ENCODE assay signal across 2 cellular contexts in the genomic region with DNA sequence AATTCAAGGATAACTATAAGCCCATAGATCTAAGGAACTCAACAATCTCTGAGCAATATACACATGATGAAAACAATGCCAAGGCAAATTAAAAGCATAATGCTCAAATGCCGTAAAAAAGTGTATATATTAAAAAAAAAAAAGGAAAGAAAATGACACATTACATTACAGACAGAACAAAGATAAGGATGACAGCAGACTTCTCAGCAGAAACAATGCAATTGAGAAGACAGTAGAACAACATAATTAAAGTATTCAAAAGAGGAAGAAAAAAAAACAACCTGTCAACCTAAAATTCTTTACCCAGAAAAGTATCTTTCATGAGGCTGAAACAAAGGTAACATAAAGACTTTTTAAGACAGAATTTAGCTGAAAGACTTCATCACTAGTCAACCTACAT.
TF ChIP-seq lines count a peak whose summit lies in the region.

No MANE protein-coding gene starts in this region.

TF ChIP-seq in HepG2, 621 proteins besides CTCF, POLR2A, EP300 and RAD21:
- TF ChIP-seq, protein P1, sequence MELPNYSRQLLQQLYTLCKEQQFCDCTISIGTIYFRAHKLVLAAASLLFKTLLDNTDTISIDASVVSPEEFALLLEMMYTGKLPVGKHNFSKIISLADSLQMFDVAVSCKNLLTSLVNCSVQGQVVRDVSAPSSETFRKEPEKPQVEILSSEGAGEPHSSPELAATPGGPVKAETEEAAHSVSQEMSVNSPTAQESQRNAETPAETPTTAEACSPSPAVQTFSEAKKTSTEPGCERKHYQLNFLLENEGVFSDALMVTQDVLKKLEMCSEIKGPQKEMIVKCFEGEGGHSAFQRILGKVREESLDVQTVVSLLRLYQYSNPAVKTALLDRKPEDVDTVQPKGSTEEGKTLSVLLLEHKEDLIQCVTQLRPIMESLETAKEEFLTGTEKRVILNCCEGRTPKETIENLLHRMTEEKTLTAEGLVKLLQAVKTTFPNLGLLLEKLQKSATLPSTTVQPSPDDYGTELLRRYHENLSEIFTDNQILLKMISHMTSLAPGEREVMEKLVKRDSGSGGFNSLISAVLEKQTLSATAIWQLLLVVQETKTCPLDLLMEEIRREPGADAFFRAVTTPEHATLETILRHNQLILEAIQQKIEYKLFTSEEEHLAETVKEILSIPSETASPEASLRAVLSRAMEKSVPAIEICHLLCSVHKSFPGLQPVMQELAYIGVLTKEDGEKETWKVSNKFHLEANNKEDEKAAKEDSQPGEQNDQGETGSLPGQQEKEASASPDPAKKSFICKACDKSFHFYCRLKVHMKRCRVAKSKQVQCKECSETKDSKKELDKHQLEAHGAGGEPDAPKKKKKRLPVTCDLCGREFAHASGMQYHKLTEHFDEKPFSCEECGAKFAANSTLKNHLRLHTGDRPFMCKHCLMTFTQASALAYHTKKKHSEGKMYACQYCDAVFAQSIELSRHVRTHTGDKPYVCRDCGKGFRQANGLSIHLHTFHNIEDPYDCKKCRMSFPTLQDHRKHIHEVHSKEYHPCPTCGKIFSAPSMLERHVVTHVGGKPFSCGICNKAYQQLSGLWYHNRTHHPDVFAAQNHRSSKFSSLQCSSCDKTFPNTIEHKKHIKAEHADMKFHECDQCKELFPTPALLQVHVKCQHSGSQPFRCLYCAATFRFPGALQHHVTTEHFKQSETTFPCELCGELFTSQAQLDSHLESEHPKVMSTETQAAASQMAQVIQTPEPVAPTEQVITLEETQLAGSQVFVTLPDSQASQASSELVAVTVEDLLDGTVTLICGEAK (IDR thresholded peaks at IDR 0.05), result no peak
- TF ChIP-seq, protein P1 (CRISPR knock-in tag; IDR thresholded peaks at IDR 0.05), result no peak
- TF ChIP-seq ZNF572 (CRISPR knock-in tag; IDR thresholded peaks at IDR 0.05), result no peak
- TF ChIP-seq PLRG1 (conservative IDR thresholded peaks at IDR 0.05), result no peak
- TF ChIP-seq ZNF317 (CRISPR knock-in tag; IDR thresholded peaks at IDR 0.05), result peak; percentile 97

TF ChIP-seq in GM12878, 131 proteins besides CTCF, POLR2A, EP300 and RAD21:
- peak; percentile 73; the same call in 1 of the 2 replicates for TF ChIP-seq CBX5 (IDR thresholded peaks at IDR 0.05; ENCODE audit: low read depth)
- no peak for TF ChIP-seq LARP7 (IDR thresholded peaks at IDR 0.05)
- TF ChIP-seq FOXK2 (IDR thresholded peaks at IDR 0.05), result no peak
- TF ChIP-seq NRF1 (conservative IDR thresholded peaks at IDR 0.05; ENCODE audit: low read depth, low read length), result no peak
